8 cellular contexts compared by ENCODE assay signal in the genomic region with DNA sequence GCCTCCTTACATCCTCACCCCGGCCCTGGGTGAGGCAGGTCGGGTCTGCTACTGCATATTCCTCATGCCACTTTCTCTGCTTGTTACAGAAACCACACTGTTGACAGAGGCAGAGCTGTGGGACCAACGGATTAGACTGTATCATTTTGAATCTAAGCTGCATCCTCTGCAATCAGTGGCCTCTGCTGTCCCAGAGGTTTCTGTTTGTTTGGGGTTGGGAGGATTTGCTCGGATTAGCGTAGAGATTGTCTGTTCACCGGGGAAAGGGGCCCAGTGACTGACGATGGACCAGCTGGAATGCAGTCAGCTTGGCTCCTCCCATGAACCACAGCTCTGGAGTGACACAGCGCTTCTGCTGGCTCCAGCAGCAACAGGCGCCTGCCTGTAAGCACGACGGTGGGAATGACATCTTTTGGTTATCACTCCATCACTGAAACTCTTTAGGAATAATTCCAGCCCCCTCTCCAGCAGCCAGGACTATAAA. TPM values are rescaled to one million over a fixed set of nuclear protein-coding genes. Genes with fewer than 3 reads are reported as not detected.
DNase-seq lines count a peak whose midpoint lies in the region; ATAC-seq, FAIRE-seq and TF ChIP-seq lines count a peak whose summit lies in the region.

No MANE protein-coding gene starts in this region.

- BruUV-seq in MCF 10A (replicated peaks; lab: Mats Ljungman, UMichigan), result no TSS peak

- CTCF ChIA-PET in MCF 10A (lab: Yijun Ruan, JAX), result interaction anchor here (0.5 to 1.1 kb wide), 6 partner anchors 10 to 108 kb away, joined by 3 to 4 read pairs (median 3); no protein-coding TSS in a partner anchor

- no peak overlapping the region for H3K27ac Mint-ChIP-seq in MCF 10A (ENCODE audit: low read depth, unreplicated experiment)

- H3K36me3 Mint-ChIP-seq in MCF 10A (ENCODE audit: insufficient read depth, unreplicated experiment), result no peaks in the 10 kb centered on the region

- DNase-seq in MCF 10A (ENCODE audit: unreplicated experiment) (peak; percentile 68), breast epithelium (ENCODE audit: low spot score in 2 of 2) (no peak), cardiac fibroblast (ENCODE audit: low read depth in 2 of 2) (peak; percentile 83 to 89), left lung (peak in 1 of 2 donors; percentile 51), urothelium cell line (ENCODE audit: low spot score) (peak; percentile 89), NCI-H2029 treated with DMSO at 0.1 percent for 48 hours (lab: John Stamatoyannopoulos, UW) (no peak)
- no peak for DNase-seq in stimulated activated CD4-positive, alpha-beta T cell treated with anti-CD3 and anti-CD28 coated beads, Interleukin-4, amount 100 ng/mL, for 1 hour

- H3K4me3 ChIP-seq in breast epithelium (peak overlapping the region in 1 of 3 donors; percentile 25), cardiac fibroblast (replicated peaks in 1 of 2; ENCODE audit: low read depth in 2 of 2, low read length in 2 of 2) (no peak overlapping the region), left lung (no peak overlapping the region)

- no peak overlapping the region for H3K4me3 Mint-ChIP-seq in MCF 10A (ENCODE audit: unreplicated experiment)

- no peaks in the 10 kb centered on the region for H3K36me3 ChIP-seq in breast epithelium
- no peaks in the 10 kb centered on the region for H3K36me3 ChIP-seq in left lung

- TF ChIP-seq CTCF in MCF 10A (IDR thresholded peaks at IDR 0.05; ENCODE audit: unreplicated experiment) (no peak), breast epithelium (IDR thresholded peaks at IDR 0.05) (no peak), cardiac fibroblast (IDR thresholded peaks at IDR 0.05; ENCODE audit: low read depth, low read length) (no peak), left lung (IDR thresholded peaks at IDR 0.05) (no peak)

- POLR2A ChIA-PET in MCF 10A (lab: Yijun Ruan, JAX), result interaction anchor here (0.7 kb wide), 2 partner anchors 27 to 49 kb away, joined by 3 read pairs; no protein-coding TSS in a partner anchor

- ATAC-seq in left lung (peak; percentile 76), GM21367 (IDR thresholded peaks at IDR 0.05; ENCODE audit: unreplicated experiment) (no peak)

- intact Hi-C loops in MCF 10A (cut with micrococcal nuclease) (no loop called here), breast epithelium (cut with DNase I; ENCODE audit: low total_unique reads) (no loop called here), left lung (cut with DNase I) (no loop called here)

- H3K9me3 ChIP-seq in breast epithelium (no peaks in the 10 kb centered on the region), left lung (no peaks in the 10 kb centered on the region)

- H3K27ac ChIP-seq in breast epithelium (peak overlapping the region in 1 of 2 donors; percentile 86), left lung (peak overlapping the region in 1 of 2 donors; percentile 65)

- H3K4me1 ChIP-seq in breast epithelium (peaks cover 0 to 8% of the 10 kb centered on the region in 2 donors), left lung (peaks cover 12 to 21% of the 10 kb centered on the region in 2 donors)

- FAIRE-seq in urothelium cell line (lab: Jason Lieb, UNC), result peak; percentile 37

- H3K4me1 Mint-ChIP-seq in MCF 10A (ENCODE audit: insufficient read depth, unreplicated experiment), result peaks cover 22% of the 10 kb centered on the region

- no peaks in the 10 kb centered on the region for H3K27me3 Mint-ChIP-seq in MCF 10A (ENCODE audit: insufficient read depth, unreplicated experiment)

- no peaks in the 10 kb centered on the region for H3K9me3 Mint-ChIP-seq in MCF 10A (ENCODE audit: unreplicated experiment)

- TF ChIP-seq POLR2A in breast epithelium (IDR thresholded peaks at IDR 0.05), result no peak

- no peaks in the 10 kb centered on the region for H3K27me3 ChIP-seq in breast epithelium
- no peaks in the 10 kb centered on the region for H3K27me3 ChIP-seq in left lung

RNA-seq across cellular contexts. Expression of a gene that starts 37.3 kb away (rescaled TPM):
- total RNA-seq in MCF 10A (2022), result 0.14 TPM in 1 of 2 replicates, not detected in the other
- 1 to 10 TPM in 1 of 3 donors, under 1 TPM in 2; 0.33 to 2.9 (median 0.88) TPM for total RNA-seq in breast epithelium
- 1 to 10 TPM; 1.5 to 2.5 TPM for total RNA-seq in left lung

Comparison
In these comparisons a context has a peak if more than half of its experiments do, and no peak if none do; other contexts are left out.
1. DNase-seq: peak in MCF 10A (single experiment), cardiac fibroblast (2 of 2) and urothelium cell line (single experiment); none in breast epithelium (0 of 2), stimulated activated CD4-positive, alpha-beta T cell treated with anti-CD3 and anti-CD28 coated beads, Interleukin-4, amount 100 ng/mL, for 1 hour (single experiment) and NCI-H2029 treated with DMSO at 0.1 percent for 48 hours (single experiment).